In genomic region chr3:42063886-42064285, GRCh38 we compare ENCODE assay signal across 9 cellular contexts. TPM values are rescaled to one million over a fixed set of nuclear protein-coding genes. Genes with fewer than 3 reads are reported as not detected.
DNase-seq lines count a peak whose midpoint lies in the region; ATAC-seq and TF ChIP-seq lines count a peak whose summit lies in the region.
"Had no signal": no experiment of that assay in that cellular context is flagged by ENCODE, and none has a peak within 500 bp of the region (broad histone marks: within the 10 kb centered on the region; RNA-seq: fewer than 3 reads in every experiment).

No MANE protein-coding gene starts in this region.

- H3K4me1 ChIP-seq in skeletal muscle tissue (ENCODE audit: control insufficient read depth in 3 of 3, insufficient read depth in 3 of 3, low read length in 3 of 3) = peaks cover 63 to 71% (median 68%) of the 10 kb centered on the region in 3 donors

- H3K9ac ChIP-seq in SK-N-MC (ENCODE audit: insufficient read length) = no peak overlapping the region
- H3K9ac ChIP-seq in skeletal muscle tissue (ENCODE audit: low read depth in 1 of 3, low read length in 3 of 3) = peak overlapping the region in 1 of 3 donors; percentile 2

- no peak overlapping the region for H3K4me3 ChIP-seq in SK-N-MC
- no peak overlapping the region for H3K4me3 ChIP-seq in fibroblast of mammary gland (ENCODE audit: control insufficient read depth, low read depth, low read length)
- no peak overlapping the region for H3K4me3 ChIP-seq in skeletal muscle tissue (ENCODE audit: low read length in 3 of 3)

- ATAC-seq in GM18867 (IDR thresholded peaks at IDR 0.05; ENCODE audit: unreplicated experiment) = no peak
- ATAC-seq: activated T-cell treated with anti-CD3 and anti-CD28 coated beads, Interleukin-2, amount 50 U/mL, for 72 hours had no signal

- DNase-seq in GM04504 (ENCODE audit: low read depth) (peak; percentile 96), SK-N-MC (ENCODE audit: low read depth, low spot score) (no peak), fibroblast of mammary gland (ENCODE audit: low read depth) (peak; percentile 96), NCI-H2029 treated with DMSO at 0.1 percent for 48 hours (lab: John Stamatoyannopoulos, UW) (no peak)
- no peak for DNase-seq in activated CD4-positive, alpha-beta T cell treated with anti-CD3 and anti-CD28 coated beads for 48 hours
- no peak for DNase-seq in activated CD4-positive, alpha-beta T cell treated with anti-CD3 and anti-CD28 coated beads, Interleukin-2, amount 50 U/mL, for 1 hour
- DNase-seq: activated T-cell treated with anti-CD3 and anti-CD28 coated beads, Interleukin-2, amount 50 U/mL, for 72 hours had no signal

- no peaks in the 10 kb centered on the region for H3K9me3 ChIP-seq in SK-N-MC (ENCODE audit: low read depth, low read length)
- no peaks in the 10 kb centered on the region for H3K9me3 ChIP-seq in skeletal muscle tissue (ENCODE audit: control insufficient read depth in 3 of 3, low read length in 3 of 3)

- H3K36me3 ChIP-seq in SK-N-MC (ENCODE audit: insufficient read depth, low read length) (no peaks in the 10 kb centered on the region), skeletal muscle tissue (ENCODE audit: control insufficient read depth in 3 of 3, insufficient read depth in 3 of 3, low read length in 3 of 3) (no peaks in the 10 kb centered on the region)

- no peaks in the 10 kb centered on the region for H3K27me3 ChIP-seq in skeletal muscle tissue (ENCODE audit: control insufficient read depth in 3 of 3, insufficient read depth in 3 of 3, low read length in 3 of 3)

- TF ChIP-seq CTCF in fibroblast of mammary gland (conservative IDR thresholded peaks at IDR 0.05; ENCODE audit: control insufficient read depth, insufficient read depth, low read depth, low read length) = no peak

- peak overlapping the region; percentile 77 for H3K27ac ChIP-seq in SK-N-MC
- H3K27ac ChIP-seq in skeletal muscle tissue (ENCODE audit: low read depth, low read length) = peak overlapping the region; percentile 96

RNA-seq across cellular contexts. Expression of gene TRAK1, which starts 27.3 kb away (rescaled TPM):
- 57.9 TPM for total RNA-seq in skeletal muscle tissue

Comparison
In these comparisons a context has a peak if more than half of its experiments do, and no peak if none do; other contexts are left out.
1. DNase-seq: peak in GM04504 (single experiment) and fibroblast of mammary gland (single experiment); none in SK-N-MC (single experiment), activated CD4-positive, alpha-beta T cell treated with anti-CD3 and anti-CD28 coated beads for 48 hours (single experiment), NCI-H2029 treated with DMSO at 0.1 percent for 48 hours (single experiment) and activated CD4-positive, alpha-beta T cell treated with anti-CD3 and anti-CD28 coated beads, Interleukin-2, amount 50 U/mL, for 1 hour (single experiment).